Comparison of ENCODE assay signal across 1 cellular context in the genomic region with DNA sequence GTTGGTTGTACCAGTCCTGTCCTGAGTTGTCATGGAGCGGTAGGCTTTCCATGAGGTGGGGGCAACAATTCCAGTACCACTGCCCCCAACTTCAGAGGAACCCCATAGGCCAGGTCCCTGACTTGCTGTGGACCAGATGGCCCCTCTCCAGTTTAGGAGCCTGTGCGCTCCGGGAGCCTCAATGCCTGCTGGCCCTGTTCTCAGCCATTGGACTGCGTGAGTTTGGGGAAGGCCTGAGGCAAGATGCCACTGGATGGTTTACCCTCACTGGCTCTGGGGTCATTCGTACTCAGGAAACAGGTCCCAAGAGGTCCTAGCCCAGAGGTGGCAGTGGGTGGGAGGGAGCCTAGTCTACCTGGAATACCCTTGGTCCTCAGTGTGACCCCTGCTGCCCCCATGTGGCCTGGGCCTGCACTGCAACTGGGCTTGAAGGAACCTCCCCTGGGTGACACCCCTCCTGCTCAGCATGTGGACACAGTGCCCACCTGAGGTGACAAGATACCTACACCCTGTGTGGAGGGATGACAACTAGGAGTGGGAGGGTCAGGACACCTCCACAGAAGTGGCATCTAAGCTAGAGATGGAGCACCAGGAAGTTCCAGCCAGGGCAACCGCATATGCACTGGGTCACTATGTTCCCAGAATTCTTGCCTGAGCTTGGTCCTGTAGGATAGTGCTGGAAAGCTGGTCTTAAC.
TF ChIP-seq lines count a peak whose summit lies in the region.

No MANE protein-coding gene starts in this region.

TF ChIP-seq in A549, 52 proteins besides CTCF, POLR2A, EP300 and RAD21 (continued from another document):
- peak; percentile 15; the same call in 1 of the 2 replicates for TF ChIP-seq GATA3 (IDR thresholded peaks at IDR 0.05; ENCODE audit: borderline replicate concordance)
- TF ChIP-seq MYC (IDR thresholded peaks at IDR 0.05; ENCODE audit: borderline replicate concordance, low read length) = peak; percentile 60; the same call in 1 of the 2 replicates
- TF ChIP-seq, protein P1, sequence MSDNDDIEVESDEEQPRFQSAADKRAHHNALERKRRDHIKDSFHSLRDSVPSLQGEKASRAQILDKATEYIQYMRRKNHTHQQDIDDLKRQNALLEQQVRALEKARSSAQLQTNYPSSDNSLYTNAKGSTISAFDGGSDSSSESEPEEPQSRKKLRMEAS (IDR thresholded peaks at IDR 0.05) = peak; percentile 67; the same call in 1 of the 2 replicates
- TF ChIP-seq ZSCAN20 (CRISPR knock-in tag; IDR thresholded peaks at IDR 0.05) = no peak
- no peak for TF ChIP-seq KDM5A (IDR thresholded peaks at IDR 0.05)
